In genomic region chr2:121659933-121660332, GRCh38 we compare ENCODE assay signal across 22 cellular contexts. TPM values are rescaled to one million over a fixed set of nuclear protein-coding genes. Genes with fewer than 3 reads are reported as not detected.
DNase-seq lines count a peak whose midpoint lies in the region; ATAC-seq, FAIRE-seq and TF ChIP-seq lines count a peak whose summit lies in the region.
"Had no signal": no experiment of that assay in that cellular context is flagged by ENCODE, and none has a peak within 500 bp of the region (broad histone marks: within the 10 kb centered on the region; RNA-seq: fewer than 3 reads in every experiment).

No MANE protein-coding gene starts in this region.

- no peak overlapping the region for H3K27ac ChIP-seq in CD4-positive, alpha-beta T cell (ENCODE audit: low read depth, low read length)
- H3K27ac ChIP-seq: 22Rv1, A549, BLaER1 had no signal

- no peak for TF ChIP-seq CTCF in CD4-positive, alpha-beta T cell (IDR thresholded peaks at IDR 0.05)

- no peak overlapping the region for H3K4me3 Mint-ChIP-seq in activated T-cell treated with anti-CD3 and anti-CD28 coated beads, Interleukin-2, amount 50 U/mL, for 24 hours
- H3K4me3 Mint-ChIP-seq in CD4-positive, alpha-beta T cell: no peak overlapping the region
- H3K4me3 Mint-ChIP-seq: CD14-positive monocyte; CD4-positive, CD25-positive, alpha-beta regulatory T cell; CD8-positive, alpha-beta T cell had no signal

- no peaks in the 10 kb centered on the region for H3K27me3 ChIP-seq in CD4-positive, alpha-beta T cell (ENCODE audit: control insufficient read depth, insufficient read depth, low read length)
- H3K27me3 ChIP-seq: BE2C, BLaER1 had no signal

- H3K27ac Mint-ChIP-seq in activated T-cell treated with anti-CD3 and anti-CD28 coated beads, Interleukin-2, amount 50 U/mL, for 24 hours: peak overlapping the region; percentile 18
- peak overlapping the region; percentile 9 for H3K27ac Mint-ChIP-seq in CD4-positive, alpha-beta T cell
- H3K27ac Mint-ChIP-seq: CD4-positive, CD25-positive, alpha-beta regulatory T cell; CD8-positive, alpha-beta T cell had no signal

- intact Hi-C loops in CD4-positive, alpha-beta T cell (cut with DNase I, micrococcal nuclease): no loop called here

- no peaks in the 10 kb centered on the region for H3K27me3 Mint-ChIP-seq in activated T-cell treated with anti-CD3 and anti-CD28 coated beads, Interleukin-2, amount 50 U/mL, for 24 hours
- H3K27me3 Mint-ChIP-seq in CD4-positive, alpha-beta T cell: no peaks in the 10 kb centered on the region
- H3K27me3 Mint-ChIP-seq: CD4-positive, CD25-positive, alpha-beta regulatory T cell had no signal

- CTCF ChIA-PET in CD4-positive, alpha-beta T cell (lab: Charles Lee): no interaction called here

- no peaks in the 10 kb centered on the region for H3K9me3 ChIP-seq in CD4-positive, alpha-beta T cell (ENCODE audit: control insufficient read depth, low read length)
- H3K9me3 ChIP-seq: A549, BE2C, BLaER1, Caco-2 had no signal

- POLR2A ChIA-PET in CD4-positive, alpha-beta T cell (lab: Charles Lee): no interaction called here

- DNase-seq in activated T-cell treated with anti-CD3 and anti-CD28 coated beads, Interleukin-2, amount 50 U/mL, for 24 hours: no peak
- DNase-seq in activated T-cell treated with anti-CD3 and anti-CD28 coated beads, Interleukin-2, amount 50 U/mL, for 48 hours: no peak
- DNase-seq in CD4-positive, alpha-beta T cell: no peak
- no peak for DNase-seq in urothelium cell line (ENCODE audit: low spot score)
- no peak for DNase-seq in anterior cingulate cortex (lab: John Stamatoyannopoulos, UW)
- DNase-seq: ACHN; BE2C; C1 segment of cervical spinal cord; Caco-2; Calu3; CD4-positive, CD25-positive, alpha-beta regulatory T cell; CD8-positive, alpha-beta T cell; DMS79 treated with DMSO at 0.1 percent for 48 hours; GF-D8 had no signal

- FAIRE-seq in urothelium cell line (lab: Jason Lieb, UNC): peak; percentile 79
- FAIRE-seq: A549, D721Med, G401.6, GM12891, GM19239 had no signal

- H3K9me3 Mint-ChIP-seq in activated T-cell treated with anti-CD3 and anti-CD28 coated beads, Interleukin-2, amount 50 U/mL, for 24 hours: no peaks in the 10 kb centered on the region
- H3K9me3 Mint-ChIP-seq in CD4-positive, alpha-beta T cell: no peaks in the 10 kb centered on the region
- H3K9me3 Mint-ChIP-seq: CD14-positive monocyte; CD4-positive, CD25-positive, alpha-beta regulatory T cell; CD8-positive, alpha-beta T cell had no signal

- peaks cover 20% of the 10 kb centered on the region for H3K36me3 Mint-ChIP-seq in activated T-cell treated with anti-CD3 and anti-CD28 coated beads, Interleukin-2, amount 50 U/mL, for 24 hours (ENCODE audit: low read depth)
- peaks cover 6% of the 10 kb centered on the region for H3K36me3 Mint-ChIP-seq in CD4-positive, alpha-beta T cell (ENCODE audit: low read depth)
- H3K36me3 Mint-ChIP-seq: CD4-positive, CD25-positive, alpha-beta regulatory T cell had no signal

- peaks cover 18% of the 10 kb centered on the region for H3K4me1 Mint-ChIP-seq in activated T-cell treated with anti-CD3 and anti-CD28 coated beads, Interleukin-2, amount 50 U/mL, for 24 hours (ENCODE audit: low read depth)
- no peaks in the 10 kb centered on the region for H3K4me1 Mint-ChIP-seq in CD4-positive, alpha-beta T cell (ENCODE audit: low read depth)
- H3K4me1 Mint-ChIP-seq: CD14-positive monocyte had no signal

- no peak for ATAC-seq in CD4-positive, alpha-beta T cell (ENCODE audit: poor library complexity)
- ATAC-seq: A549; CD8-positive, alpha-beta T cell had no signal

RNA-seq across cellular contexts. Expression of gene CLASP1, which starts 10.7 kb away (rescaled TPM):
- total RNA-seq in CD4-positive, alpha-beta T cell: 10 to 100 TPM; 58.0 to 58.5 TPM
